Comparison of ENCODE assay signal across 2 cellular contexts in the genomic region with DNA sequence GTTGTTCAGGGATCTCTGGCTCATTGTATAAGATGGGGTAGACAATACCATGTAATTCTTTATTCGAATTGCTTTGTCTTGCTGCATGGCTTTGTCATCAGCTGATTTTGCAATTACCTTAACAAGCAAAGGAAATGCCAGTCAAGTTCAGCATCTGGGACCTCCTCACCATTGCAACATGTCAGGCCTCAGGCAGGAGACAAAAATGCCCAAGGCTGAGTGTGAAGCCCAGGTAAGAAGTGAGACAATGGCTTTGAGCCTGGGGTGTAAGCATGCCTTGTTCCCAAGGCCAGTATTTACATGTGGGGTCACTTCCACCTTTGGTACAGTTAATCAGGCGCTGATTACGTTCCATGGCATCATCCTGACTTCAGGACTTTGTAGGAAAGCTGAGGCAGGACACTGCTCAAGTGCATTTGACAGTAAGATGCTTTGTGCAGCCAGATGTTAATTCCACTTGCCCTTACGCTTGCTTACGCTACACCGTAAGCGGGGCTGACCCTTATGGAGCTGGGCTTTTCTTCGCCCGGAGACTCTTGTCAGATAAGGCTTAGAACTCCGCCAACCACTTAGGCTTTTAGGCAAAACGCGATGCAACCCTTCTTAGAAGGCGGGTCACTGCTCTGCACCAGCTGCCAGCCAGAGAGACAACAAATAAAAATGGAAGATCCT.
TF ChIP-seq lines count a peak whose summit lies in the region.

No MANE protein-coding gene starts in this region.

TF ChIP-seq in SK-N-SH, 30 proteins besides CTCF, POLR2A, EP300 and RAD21 (continued from another document):
- no peak for TF ChIP-seq NFIC (IDR thresholded peaks at IDR 0.05; ENCODE audit: borderline replicate concordance)
- TF ChIP-seq TCF12 (IDR thresholded peaks at IDR 0.05): no peak
- TF ChIP-seq MXI1 (IDR thresholded peaks at IDR 0.05; ENCODE audit: low read depth, low read length): no peak

TF ChIP-seq in SK-N-SH treated with all-trans-retinoic acid at 6 μM for 48 hours, 23 proteins besides CTCF, POLR2A, EP300 and RAD21 (continued from another document):
- no peak for TF ChIP-seq TCF4 (CRISPR knock-in tag; IDR thresholded peaks at IDR 0.05; ENCODE audit: borderline replicate concordance)
- TF ChIP-seq ZC3H10 (CRISPR knock-in tag; IDR thresholded peaks at IDR 0.05): no peak
- TF ChIP-seq ISL1 (CRISPR knock-in tag; IDR thresholded peaks at IDR 0.05): no peak
- TF ChIP-seq, protein P1, sequence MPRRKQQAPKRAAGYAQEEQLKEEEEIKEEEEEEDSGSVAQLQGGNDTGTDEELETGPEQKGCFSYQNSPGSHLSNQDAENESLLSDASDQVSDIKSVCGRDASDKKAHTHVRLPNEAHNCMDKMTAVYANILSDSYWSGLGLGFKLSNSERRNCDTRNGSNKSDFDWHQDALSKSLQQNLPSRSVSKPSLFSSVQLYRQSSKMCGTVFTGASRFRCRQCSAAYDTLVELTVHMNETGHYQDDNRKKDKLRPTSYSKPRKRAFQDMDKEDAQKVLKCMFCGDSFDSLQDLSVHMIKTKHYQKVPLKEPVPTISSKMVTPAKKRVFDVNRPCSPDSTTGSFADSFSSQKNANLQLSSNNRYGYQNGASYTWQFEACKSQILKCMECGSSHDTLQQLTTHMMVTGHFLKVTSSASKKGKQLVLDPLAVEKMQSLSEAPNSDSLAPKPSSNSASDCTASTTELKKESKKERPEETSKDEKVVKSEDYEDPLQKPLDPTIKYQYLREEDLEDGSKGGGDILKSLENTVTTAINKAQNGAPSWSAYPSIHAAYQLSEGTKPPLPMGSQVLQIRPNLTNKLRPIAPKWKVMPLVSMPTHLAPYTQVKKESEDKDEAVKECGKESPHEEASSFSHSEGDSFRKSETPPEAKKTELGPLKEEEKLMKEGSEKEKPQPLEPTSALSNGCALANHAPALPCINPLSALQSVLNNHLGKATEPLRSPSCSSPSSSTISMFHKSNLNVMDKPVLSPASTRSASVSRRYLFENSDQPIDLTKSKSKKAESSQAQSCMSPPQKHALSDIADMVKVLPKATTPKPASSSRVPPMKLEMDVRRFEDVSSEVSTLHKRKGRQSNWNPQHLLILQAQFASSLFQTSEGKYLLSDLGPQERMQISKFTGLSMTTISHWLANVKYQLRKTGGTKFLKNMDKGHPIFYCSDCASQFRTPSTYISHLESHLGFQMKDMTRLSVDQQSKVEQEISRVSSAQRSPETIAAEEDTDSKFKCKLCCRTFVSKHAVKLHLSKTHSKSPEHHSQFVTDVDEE (CRISPR knock-in tag; IDR thresholded peaks at IDR 0.05): no peak
- TF ChIP-seq ZNF8 (CRISPR knock-in tag; IDR thresholded peaks at IDR 0.05): no peak
- TF ChIP-seq, protein P2, sequence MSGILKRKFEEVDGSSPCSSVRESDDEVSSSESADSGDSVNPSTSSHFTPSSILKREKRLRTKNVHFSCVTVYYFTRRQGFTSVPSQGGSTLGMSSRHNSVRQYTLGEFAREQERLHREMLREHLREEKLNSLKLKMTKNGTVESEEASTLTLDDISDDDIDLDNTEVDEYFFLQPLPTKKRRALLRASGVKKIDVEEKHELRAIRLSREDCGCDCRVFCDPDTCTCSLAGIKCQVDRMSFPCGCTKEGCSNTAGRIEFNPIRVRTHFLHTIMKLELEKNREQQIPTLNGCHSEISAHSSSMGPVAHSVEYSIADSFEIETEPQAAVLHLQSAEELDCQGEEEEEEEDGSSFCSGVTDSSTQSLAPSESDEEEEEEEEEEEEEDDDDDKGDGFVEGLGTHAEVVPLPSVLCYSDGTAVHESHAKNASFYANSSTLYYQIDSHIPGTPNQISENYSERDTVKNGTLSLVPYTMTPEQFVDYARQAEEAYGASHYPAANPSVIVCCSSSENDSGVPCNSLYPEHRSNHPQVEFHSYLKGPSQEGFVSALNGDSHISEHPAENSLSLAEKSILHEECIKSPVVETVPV (CRISPR knock-in tag; IDR thresholded peaks at IDR 0.05): no peak
- no peak for TF ChIP-seq ARNTL (CRISPR knock-in tag; IDR thresholded peaks at IDR 0.05; ENCODE audit: borderline replicate concordance, low read depth)
- TF ChIP-seq ZNF70 (CRISPR knock-in tag; IDR thresholded peaks at IDR 0.05): no peak
